21 cellular contexts compared by ENCODE assay signal in genomic region chr2:54609647-54610046, GRCh38.
A peak's percentile ranks its signal among the peaks of the same experiment; 100 is the strongest.
DNase-seq lines count a peak whose midpoint lies in the region; ATAC-seq and TF ChIP-seq lines count a peak whose summit lies in the region.
"Had no signal": no experiment of that assay in that cellular context is flagged by ENCODE, and none has a peak within 500 bp of the region (broad histone marks: within the 10 kb centered on the region; RNA-seq: fewer than 3 reads in every experiment).

No MANE protein-coding gene starts in this region.

- 44 to 74% (median 53%) methylated on average over 3 of the region's 3 CpGs for WGBS in heart left ventricle, 4 donors
- WGBS in adrenal gland, 4 donors = 69 to 75% (median 70%) methylated on average over 3 of the region's 3 CpGs
- 92% methylated on average over 3 of the region's 3 CpGs for WGBS in mesenchymal stem cell

- no peaks in the 10 kb centered on the region for H3K9me3 ChIP-seq in heart left ventricle
- no peaks in the 10 kb centered on the region for H3K9me3 ChIP-seq in adrenal gland (replicated peaks in 1 of 3)
- H3K9me3 ChIP-seq in mesenchymal stem cell (ENCODE audit: control insufficient read depth, low read length) = no peaks in the 10 kb centered on the region
- H3K9me3 ChIP-seq: esophagus muscularis mucosa, right atrium auricular region, SJCRH30, upper lobe of right lung had no signal

- H3K4ac ChIP-seq in mesenchymal stem cell (ENCODE audit: low read depth in 1 of 2, low read length in 2 of 2) = no peak overlapping the region

- no peak overlapping the region for H4K8ac ChIP-seq in mesenchymal stem cell (ENCODE audit: low read length)

- ATAC-seq in heart left ventricle (no peak), Right ventricle myocardium inferior (no peak), GM18858 (IDR thresholded peaks at IDR 0.05; ENCODE audit: unreplicated experiment) (no peak)
- ATAC-seq: Panc1, upper lobe of right lung had no signal

- no peak overlapping the region for H3K18ac ChIP-seq in mesenchymal stem cell (ENCODE audit: low read depth in 1 of 2, low read length in 2 of 2)

- no peak for DNase-seq in heart left ventricle
- no peak for DNase-seq in Right ventricle myocardium inferior (ENCODE audit: missing footprints)
- peak in 1 of 7 donors; percentile 0 for DNase-seq in adrenal gland
- DNase-seq in mesenchymal stem cell = no peak
- no peak for DNase-seq in NOMO-1 treated with DMSO at 0.1 percent for 48 hours (lab: John Stamatoyannopoulos, UW; ENCODE audit: unreplicated experiment)
- no peak for DNase-seq in NCI-H510A (lab: John Stamatoyannopoulos, UW)
- DNase-seq in T-helper 1 cell = no peak
- DNase-seq: activated CD4-positive, alpha-beta T cell treated with anti-CD3 and anti-CD28 coated beads for 4 hours; C1 segment of cervical spinal cord; DMS 273 treated with DMSO at 0.1 percent for 48 hours; effector memory CD4-positive, alpha-beta T cell; GF-D8; NCI-H1930; NCI-H446; NK-92 treated with Interleukin-12 subunit alpha and Interleukin-12 subunit beta, amount 100 ng/mL, for 24 hours; SJCRH30; upper lobe of right lung had no signal

- H3K79me1 ChIP-seq in mesenchymal stem cell (replicated peaks; ENCODE audit: low read length, poor library complexity, severe bottlenecking) = no peaks in the 10 kb centered on the region

- intact Hi-C loops in heart left ventricle (cut with DNase I) = no loop called here
- intact Hi-C loops in Right ventricle myocardium inferior (cut with DNase I) = loop anchor here (5.0 kb wide), 2 partner anchors 52 to 152 kb away; partner anchors contain the start of gene SPTBN1
- intact Hi-C loops in adrenal gland (cut with DNase I) = no loop called here

- H2BK15ac ChIP-seq in mesenchymal stem cell (ENCODE audit: low read depth, poor library complexity, severe bottlenecking) = no peak overlapping the region

- H3K4me3 ChIP-seq in heart left ventricle = no peak overlapping the region
- no peak overlapping the region for H3K4me3 ChIP-seq in adrenal gland
- H3K4me3 ChIP-seq in mesenchymal stem cell (ENCODE audit: insufficient read depth in 1 of 2, low read depth in 1 of 2, low read length in 2 of 2) = no peak overlapping the region
- H3K4me3 ChIP-seq: esophagus muscularis mucosa, right atrium auricular region, SJCRH30, upper lobe of right lung had no signal

- H3K9ac ChIP-seq in mesenchymal stem cell (ENCODE audit: low read length) = no peak overlapping the region

- H3K36me3 ChIP-seq in heart left ventricle = peaks cover 0 to 29% (median 17%) of the 10 kb centered on the region in 9 donors
- H3K36me3 ChIP-seq in adrenal gland (replicated peaks in 1 of 2) = no peaks in the 10 kb centered on the region
- H3K36me3 ChIP-seq in mesenchymal stem cell (ENCODE audit: control insufficient read depth in 1 of 2, insufficient read depth in 2 of 2, low read depth in 1 of 2, low read length in 2 of 2) = peaks cover 11 to 20% of the 10 kb centered on the region in 2 experiments

- TF ChIP-seq CTCF in heart left ventricle (IDR thresholded peaks at IDR 0.05) = no peak
- TF ChIP-seq CTCF in adrenal gland (IDR thresholded peaks at IDR 0.05) = no peak

- no peak overlapping the region for H2BK5ac ChIP-seq in mesenchymal stem cell (ENCODE audit: low read depth, low read length, poor library complexity, severe bottlenecking)

- H3K4me1 ChIP-seq in heart left ventricle = peaks cover 19 to 100% (median 95%) of the 10 kb centered on the region in 12 donors
- peaks cover 35 to 87% of the 10 kb centered on the region in 2 donors for H3K4me1 ChIP-seq in adrenal gland (replicated peaks in 1 of 2)
- peaks cover 32% of the 10 kb centered on the region for H3K4me1 ChIP-seq in mesenchymal stem cell (ENCODE audit: control insufficient read depth, insufficient read depth, low read depth, low read length)
- H3K4me1 ChIP-seq: SJCRH30 had no signal

- H3K27me3 ChIP-seq in heart left ventricle = no peaks in the 10 kb centered on the region
- H3K27me3 ChIP-seq in adrenal gland = no peaks in the 10 kb centered on the region
- no peaks in the 10 kb centered on the region for H3K27me3 ChIP-seq in mesenchymal stem cell (ENCODE audit: control insufficient read depth in 1 of 2, insufficient read depth in 1 of 2, low read length in 2 of 2)
- H3K27me3 ChIP-seq: esophagus muscularis mucosa, right atrium auricular region, SJCRH30, upper lobe of right lung had no signal

- H3K27ac ChIP-seq in heart left ventricle (peak overlapping the region in 7 of 12 donors; percentile 1 to 48 (median 14)), adrenal gland (peak overlapping the region in 3 of 5 donors; percentile 17 to 60 (median 19)), mesenchymal stem cell (ENCODE audit: low read length, poor library complexity, severe bottlenecking) (peak overlapping the region; percentile 7)
- H3K27ac ChIP-seq: esophagus muscularis mucosa, right atrium auricular region, SJCRH30, upper lobe of right lung had no signal

- no peak overlapping the region for H3K4me2 ChIP-seq in mesenchymal stem cell (ENCODE audit: low read length, poor library complexity, severe bottlenecking)

- H3K23ac ChIP-seq in mesenchymal stem cell (ENCODE audit: low read length in 2 of 2) = no peak overlapping the region

- H2BK12ac ChIP-seq in mesenchymal stem cell (ENCODE audit: low read length in 2 of 2) = no peak overlapping the region

- no peak overlapping the region for H2AFZ ChIP-seq in mesenchymal stem cell (ENCODE audit: low read depth, low read length)

- H4K91ac ChIP-seq in mesenchymal stem cell (ENCODE audit: low read length) = no peak overlapping the region

- H3K14ac ChIP-seq in mesenchymal stem cell (ENCODE audit: low read length in 2 of 2) = no peak overlapping the region

- no peak overlapping the region for H2BK120ac ChIP-seq in mesenchymal stem cell (ENCODE audit: low read depth, low read length)

- peak overlapping the region; percentile 65 for H2AK5ac ChIP-seq in mesenchymal stem cell (ENCODE audit: low read length, severe bottlenecking)

- TF ChIP-seq POLR2A in heart left ventricle (IDR thresholded peaks at IDR 0.05) (no peak), adrenal gland (IDR thresholded peaks at IDR 0.05) (no peak)
